ENCODE assay signal across 26 cellular contexts in the genomic region with DNA sequence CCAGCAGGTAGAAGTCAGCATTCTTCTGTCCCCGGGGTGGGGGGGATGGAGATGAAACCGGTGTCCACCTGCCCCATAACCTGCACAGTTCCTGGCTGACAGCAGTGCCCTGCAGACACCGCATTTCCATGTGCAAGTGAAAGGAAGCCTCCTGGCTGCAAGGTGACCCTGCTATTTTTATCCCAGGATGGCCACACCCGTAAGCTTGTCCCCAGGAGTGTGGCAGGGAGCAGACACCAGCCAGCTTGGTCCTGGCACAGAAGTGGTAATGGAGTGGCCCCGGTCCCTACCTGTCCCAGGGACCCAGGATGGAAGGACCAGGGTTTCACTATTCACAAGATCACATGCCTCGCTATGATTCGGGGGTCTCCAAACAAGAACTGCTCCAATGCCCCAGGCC.
A peak's percentile ranks its signal among the peaks of the same experiment; 100 is the strongest.
DNase-seq lines count a peak whose midpoint lies in the region; ATAC-seq and TF ChIP-seq lines count a peak whose summit lies in the region.
"Had no signal": no experiment of that assay in that cellular context is flagged by ENCODE, and none has a peak within 500 bp of the region (broad histone marks: within the 10 kb centered on the region; RNA-seq: fewer than 3 reads in every experiment).

No MANE protein-coding gene starts in this region.

- H3K27me3 ChIP-seq in left ventricle myocardium inferior (ENCODE audit: low read depth) (no peaks in the 10 kb centered on the region), neuronal stem cell (ENCODE audit: control insufficient read depth in 3 of 3, insufficient read depth in 3 of 3, low read depth in 1 of 3, low read length in 3 of 3) (no peaks in the 10 kb centered on the region), stomach (no peaks in the 10 kb centered on the region), foreskin keratinocyte (no peaks in the 10 kb centered on the region)

- intact Hi-C loops in Right ventricle myocardium inferior (cut with DNase I): no loop called here
- intact Hi-C loops in cardiac septum (cut with DNase I): no loop called here
- intact Hi-C loops in left ventricle myocardium inferior (cut with micrococcal nuclease): no loop called here
- intact Hi-C loops in stomach (cut with DNase I; ENCODE audit: low total_unique reads): no loop called here

- no peak overlapping the region for H3K9ac ChIP-seq in neuronal stem cell (ENCODE audit: low read depth, low read length, poor library complexity)
- H3K9ac ChIP-seq: GM23248, KMS-11 had no signal

- DNase-seq in Right ventricle myocardium inferior (ENCODE audit: missing footprints) (no peak), cardiac septum (ENCODE audit: low spot score) (no peak), left ventricle myocardium inferior (peak; percentile 56), neuronal stem cell (ENCODE audit: low spot score) (no peak), stomach (peak; percentile 38), foreskin keratinocyte (no peak), kidney glomerular epithelial cell (lab: John Stamatoyannopoulos, UW) (no peak)
- DNase-seq: 8988T; Calu3; CD8-positive, alpha-beta memory T cell; DMS153; GM23248; H9; NCI-H1092 treated with DMSO at 0.1 percent for 48 hours; NCI-H1436 treated with DMSO at 0.1 percent for 48 hours; NCI-H1930; NCI-H2227 treated with DMSO at 0.1 percent for 48 hours; NCI-H510A; NCI-H748 treated with DMSO at 0.1 percent for 48 hours; PC-9; RPMI8226 had no signal

- no peak overlapping the region for H3K4ac ChIP-seq in neuronal stem cell (ENCODE audit: low read length)

- WGBS in neuronal stem cell (ENCODE audit: extremely low coverage in 2 of 2, insufficient read length in 2 of 2, insufficient replicate concordance in 1 of 2), 2 donors: no CpG with 5 or more reads among the region's 7 CpGs
- 58 to 82% (median 70%) methylated on average over 2 to 7 of the region's 7 CpGs for WGBS in stomach, 5 donors

- H2BK12ac ChIP-seq in neuronal stem cell (ENCODE audit: low read length): no peak overlapping the region

- peak overlapping the region; percentile 66 for H2BK5ac ChIP-seq in neuronal stem cell (ENCODE audit: low read length)

- no peak overlapping the region for H2BK15ac ChIP-seq in neuronal stem cell (ENCODE audit: low read length)

- H3K9me3 ChIP-seq in left ventricle myocardium inferior (replicated peaks) (no peaks in the 10 kb centered on the region), neuronal stem cell (replicated peaks in 1 of 2; ENCODE audit: control insufficient read depth in 2 of 2, insufficient read depth in 1 of 2, low read depth in 1 of 2, low read length in 2 of 2) (peaks cover 0 to 2% of the 10 kb centered on the region in 2 donors), stomach (no peaks in the 10 kb centered on the region)

- H3K4me3 ChIP-seq in left ventricle myocardium inferior (no peak overlapping the region), neuronal stem cell (ENCODE audit: low read length in 2 of 2) (no peak overlapping the region), stomach (no peak overlapping the region)
- H3K4me3 ChIP-seq: GM23248, PC-9 had no signal

- H3K4me1 ChIP-seq in left ventricle myocardium inferior (peaks cover 99% of the 10 kb centered on the region), neuronal stem cell (ENCODE audit: control insufficient read depth in 2 of 2, insufficient read depth in 1 of 2, low read depth in 1 of 2, low read length in 2 of 2) (no peaks in the 10 kb centered on the region), stomach (peaks cover 0 to 19% (median 7%) of the 10 kb centered on the region in 4 donors), foreskin keratinocyte (no peaks in the 10 kb centered on the region)

- TF ChIP-seq EP300 in stomach (IDR thresholded peaks at IDR 0.05): no peak

- no peak overlapping the region for H2BK120ac ChIP-seq in neuronal stem cell (ENCODE audit: low read depth, low read length)

- TF ChIP-seq POLR2A in stomach (IDR thresholded peaks at IDR 0.05): no peak

- H4K91ac ChIP-seq in neuronal stem cell (ENCODE audit: low read depth, low read length, poor library complexity): no peak overlapping the region

- H2AFZ ChIP-seq in neuronal stem cell (ENCODE audit: low read length): no peak overlapping the region
- H2AFZ ChIP-seq: GM23248, PC-9 had no signal

- TF ChIP-seq CTCF in left ventricle myocardium inferior (IDR thresholded peaks at IDR 0.05; ENCODE audit: borderline replicate concordance) (no peak), stomach (IDR thresholded peaks at IDR 0.05) (no peak), foreskin keratinocyte (conservative IDR thresholded peaks at IDR 0.05) (no peak)

- no peak overlapping the region for H4K8ac ChIP-seq in neuronal stem cell (ENCODE audit: low read depth, low read length)

- H3K18ac ChIP-seq in neuronal stem cell (ENCODE audit: low read length): no peak overlapping the region

- H3K23ac ChIP-seq in neuronal stem cell (ENCODE audit: low read depth, low read length, poor library complexity): no peak overlapping the region

- ATAC-seq in Right ventricle myocardium inferior (peak; percentile 65), foreskin keratinocyte (no peak), HG03469 (IDR thresholded peaks at IDR 0.05; ENCODE audit: unreplicated experiment) (no peak)
- ATAC-seq: HepG2 had no signal

- H3K36me3 ChIP-seq in left ventricle myocardium inferior: peaks cover 39% of the 10 kb centered on the region
- H3K36me3 ChIP-seq in neuronal stem cell (replicated peaks in 1 of 2; ENCODE audit: control insufficient read depth in 2 of 2, insufficient read depth in 2 of 2, low read length in 2 of 2): peaks cover 30 to 68% of the 10 kb centered on the region in 2 donors
- peaks cover 40 to 96% (median 85%) of the 10 kb centered on the region in 4 donors for H3K36me3 ChIP-seq in stomach

- H2AK5ac ChIP-seq in neuronal stem cell (ENCODE audit: low read depth, low read length): no peak overlapping the region

- peaks cover 2% of the 10 kb centered on the region for H3K79me1 ChIP-seq in neuronal stem cell (ENCODE audit: low read depth, low read length)

- H3K4me2 ChIP-seq in neuronal stem cell (ENCODE audit: insufficient read depth, low read length, poor library complexity, severe bottlenecking): no peak overlapping the region
- H3K4me2 ChIP-seq: KMS-11, PC-9 had no signal

- peak overlapping the region; percentile 76 for H3K27ac ChIP-seq in left ventricle myocardium inferior (replicated peaks)
- no peak overlapping the region for H3K27ac ChIP-seq in neuronal stem cell (replicated peaks; ENCODE audit: low read length)
- no peak overlapping the region for H3K27ac ChIP-seq in stomach
- no peak overlapping the region for H3K27ac ChIP-seq in foreskin keratinocyte
- H3K27ac ChIP-seq: C4-2B, GM23248, HL-60, KMS-11, PC-9 had no signal

- H3K14ac ChIP-seq in neuronal stem cell (ENCODE audit: low read length): no peak overlapping the region

Comparison
In these comparisons a context has a peak if more than half of its experiments do, and no peak if none do; other contexts are left out.
1. DNase-seq: peak in left ventricle myocardium inferior (single experiment) and stomach (single experiment); none in Right ventricle myocardium inferior (single experiment), cardiac septum (single experiment), neuronal stem cell (single experiment), foreskin keratinocyte (0 of 2) and kidney glomerular epithelial cell (single experiment).